Comparison of ENCODE assay signal across 10 cellular contexts in the genomic region with DNA sequence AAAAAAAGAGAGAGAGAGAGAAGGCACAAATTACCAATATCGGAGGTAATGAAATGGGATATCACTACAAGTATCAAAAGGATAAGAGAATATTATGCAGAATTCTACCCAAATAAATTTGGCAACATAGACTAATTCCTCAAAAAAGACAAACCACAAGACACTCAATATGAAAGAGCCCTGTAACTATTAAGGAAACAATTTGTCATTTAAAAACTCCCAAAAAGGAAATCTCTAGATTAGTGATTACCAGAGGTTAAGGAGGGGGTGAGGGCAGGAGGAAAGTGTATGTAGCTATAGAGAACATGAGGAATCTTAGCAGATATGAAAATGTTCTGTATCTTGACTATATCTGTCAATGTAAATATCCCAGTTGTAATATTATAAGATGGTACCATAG. TPM values are rescaled to one million over a fixed set of nuclear protein-coding genes. Genes with fewer than 3 reads are reported as not detected.
DNase-seq lines count a peak whose midpoint lies in the region; ATAC-seq and TF ChIP-seq lines count a peak whose summit lies in the region.
"Had no signal": no experiment of that assay in that cellular context is flagged by ENCODE, and none has a peak within 500 bp of the region (broad histone marks: within the 10 kb centered on the region; RNA-seq: fewer than 3 reads in every experiment).

No MANE protein-coding gene starts in this region.

- H3K4me3 ChIP-seq in KMS-11 (IDR thresholded peaks at IDR 0.05; ENCODE audit: insufficient read depth, low read depth, low read length) (no peak overlapping the region), gastrocnemius medialis (no peak overlapping the region), HAP-1 (no peak overlapping the region)
- H3K4me3 ChIP-seq: lung, SJCRH30 had no signal

- TF ChIP-seq CTCF in KMS-11 (conservative IDR thresholded peaks at IDR 0.05; ENCODE audit: low read depth, low read length) (no peak), gastrocnemius medialis (IDR thresholded peaks at IDR 0.05 in 4 of 5, conservative IDR thresholded peaks at IDR 0.05 in 1 of 5) (no peak)

- H3K9me3 ChIP-seq in gastrocnemius medialis (no peaks in the 10 kb centered on the region), HAP-1 (no peaks in the 10 kb centered on the region)
- H3K9me3 ChIP-seq: SJCRH30 had no signal

- no peaks in the 10 kb centered on the region for H3K27me3 ChIP-seq in KMS-11 (ENCODE audit: insufficient read depth, low read depth)
- H3K27me3 ChIP-seq in gastrocnemius medialis = no peaks in the 10 kb centered on the region
- no peaks in the 10 kb centered on the region for H3K27me3 ChIP-seq in HAP-1 (ENCODE audit: low read depth)
- H3K27me3 ChIP-seq: SJCRH30 had no signal

- peak overlapping the region; percentile 78 for H3K4me2 ChIP-seq in KMS-11

- no peaks in the 10 kb centered on the region for H4K20me1 ChIP-seq in KMS-11 (ENCODE audit: insufficient read depth)

- in situ Hi-C loops in gastrocnemius medialis (cut with MboI; ENCODE audit: low sequenced_read_pairs in 4 of 4) = loop anchor here in 1 of 4 donors (25.0 kb wide), 1 partner anchor 392 kb away; a partner anchor contains a TSS
- in situ Hi-C loops in HAP-1 (cut with MboI; ENCODE audit: low sequenced_read_pairs) = no loop called here

- H3K79me2 ChIP-seq in KMS-11 (ENCODE audit: insufficient read depth, low read depth) = no peaks in the 10 kb centered on the region

- H3K36me3 ChIP-seq in KMS-11 (ENCODE audit: insufficient read depth) (no peaks in the 10 kb centered on the region), gastrocnemius medialis (no peaks in the 10 kb centered on the region), HAP-1 (replicated peaks) (no peaks in the 10 kb centered on the region; the same call in 1 of the 2 replicates)
- H3K36me3 ChIP-seq: SJCRH30 had no signal

- H3K4me1 ChIP-seq in KMS-11 (ENCODE audit: low read depth, poor library complexity, severe bottlenecking) = peaks cover 24% of the 10 kb centered on the region
- H3K4me1 ChIP-seq in gastrocnemius medialis = peaks cover 0 to 4% of the 10 kb centered on the region in 2 donors
- H3K4me1 ChIP-seq in HAP-1 = peaks cover 10% of the 10 kb centered on the region; the same call in 1 of the 2 replicates
- H3K4me1 ChIP-seq: SJCRH30 had no signal

- peak; percentile 77 to 82 for ATAC-seq in activated T-cell treated with anti-CD3 and anti-CD28 coated beads, Interleukin-2, amount 50 U/mL, for 4 hours
- peak; percentile 75 for ATAC-seq in stimulated activated memory B cell treated with anti-CD40 and anti-IgM and Interleukin-4, amounts not matched to agents 10 μg/mL and 1 μg/mL and 100 μg/mL, for 72 hours
- ATAC-seq in gastrocnemius medialis = no peak

- H2AFZ ChIP-seq in KMS-11 (ENCODE audit: low read depth) = no peak overlapping the region

- intact Hi-C loops in gastrocnemius medialis (cut with DNase I; ENCODE audit: low total_unique reads) = no loop called here

- peaks cover 53% of the 10 kb centered on the region for H3K4me1 Mint-ChIP-seq in activated T-cell treated with anti-CD3 and anti-CD28 coated beads, Interleukin-2, amount 50 U/mL, for 4 hours (ENCODE audit: low read depth)
- H3K4me1 Mint-ChIP-seq in stimulated activated memory B cell treated with anti-CD40 and anti-IgM and Interleukin-4, amounts not matched to agents 10 μg/mL and 1 μg/mL and 100 μg/mL, for 72 hours = peaks cover 41% of the 10 kb centered on the region

- no peak for DNase-seq in activated T-cell treated with anti-CD3 and anti-CD28 coated beads, Interleukin-2, amount 50 U/mL, for 4 hours
- no peak for DNase-seq in activated T-cell treated with anti-CD3 and anti-CD28 coated beads, Interleukin-2, amount 50 U/mL, for 1 hour
- DNase-seq in HCEC 1CT (peak; percentile 12), gastrocnemius medialis (no peak), SIG-M5 treated with dmso at 0.1 percent for 504 hours (lab: John Stamatoyannopoulos, UW; ENCODE audit: unreplicated experiment) (no peak), HAP-1 (ENCODE audit: low spot score in 2 of 2) (no peak)
- DNase-seq: SJCRH30 had no signal

- no peak overlapping the region for H3K9ac ChIP-seq in KMS-11

- H3K9me3 Mint-ChIP-seq in activated T-cell treated with anti-CD3 and anti-CD28 coated beads, Interleukin-2, amount 50 U/mL, for 4 hours = no peaks in the 10 kb centered on the region
- H3K9me3 Mint-ChIP-seq in stimulated activated memory B cell treated with anti-CD40 and anti-IgM and Interleukin-4, amounts not matched to agents 10 μg/mL and 1 μg/mL and 100 μg/mL, for 72 hours = no peaks in the 10 kb centered on the region

- peak overlapping the region; percentile 37 for H3K4me3 Mint-ChIP-seq in activated T-cell treated with anti-CD3 and anti-CD28 coated beads, Interleukin-2, amount 50 U/mL, for 4 hours
- H3K4me3 Mint-ChIP-seq in stimulated activated memory B cell treated with anti-CD40 and anti-IgM and Interleukin-4, amounts not matched to agents 10 μg/mL and 1 μg/mL and 100 μg/mL, for 72 hours = peak overlapping the region; percentile 32

- H3K27ac ChIP-seq in KMS-11 = no peak overlapping the region
- no peak overlapping the region for H3K27ac ChIP-seq in gastrocnemius medialis
- H3K27ac ChIP-seq: SJCRH30 had no signal

- TF ChIP-seq POLR2A in gastrocnemius medialis (IDR thresholded peaks at IDR 0.05) = no peak

- H3K36me3 Mint-ChIP-seq in activated T-cell treated with anti-CD3 and anti-CD28 coated beads, Interleukin-2, amount 50 U/mL, for 4 hours (ENCODE audit: insufficient read depth) = peaks cover 43% of the 10 kb centered on the region
- peaks cover 70% of the 10 kb centered on the region for H3K36me3 Mint-ChIP-seq in stimulated activated memory B cell treated with anti-CD40 and anti-IgM and Interleukin-4, amounts not matched to agents 10 μg/mL and 1 μg/mL and 100 μg/mL, for 72 hours

- H3K27me3 Mint-ChIP-seq in activated T-cell treated with anti-CD3 and anti-CD28 coated beads, Interleukin-2, amount 50 U/mL, for 4 hours (ENCODE audit: low read depth) = no peaks in the 10 kb centered on the region
- H3K27me3 Mint-ChIP-seq in stimulated activated memory B cell treated with anti-CD40 and anti-IgM and Interleukin-4, amounts not matched to agents 10 μg/mL and 1 μg/mL and 100 μg/mL, for 72 hours = peaks cover 87% of the 10 kb centered on the region

- no peak overlapping the region for H3K27ac Mint-ChIP-seq in stimulated activated memory B cell treated with anti-CD40 and anti-IgM and Interleukin-4, amounts not matched to agents 10 μg/mL and 1 μg/mL and 100 μg/mL, for 72 hours

RNA-seq across cellular contexts. Expression of a gene that starts 54.0 kb away (rescaled TPM):
- total RNA-seq in activated T-cell treated with anti-CD3 and anti-CD28 coated beads, Interleukin-2, amount 50 U/mL, for 4 hours = 10 to 100 TPM; 28.3 to 33.2 (median 28.6) TPM
- 10 to 100 TPM; 20.4 to 28.6 (median 24.2) TPM for total RNA-seq in gastrocnemius medialis

Comparison
In these comparisons a context has a peak if more than half of its experiments do, and no peak if none do; other contexts are left out.
1. ATAC-seq: peak in activated T-cell treated with anti-CD3 and anti-CD28 coated beads, Interleukin-2, amount 50 U/mL, for 4 hours (2 of 2) and stimulated activated memory B cell treated with anti-CD40 and anti-IgM and Interleukin-4, amounts not matched to agents 10 μg/mL and 1 μg/mL and 100 μg/mL, for 72 hours (single experiment); none in gastrocnemius medialis (0 of 2).